In the genomic region with DNA sequence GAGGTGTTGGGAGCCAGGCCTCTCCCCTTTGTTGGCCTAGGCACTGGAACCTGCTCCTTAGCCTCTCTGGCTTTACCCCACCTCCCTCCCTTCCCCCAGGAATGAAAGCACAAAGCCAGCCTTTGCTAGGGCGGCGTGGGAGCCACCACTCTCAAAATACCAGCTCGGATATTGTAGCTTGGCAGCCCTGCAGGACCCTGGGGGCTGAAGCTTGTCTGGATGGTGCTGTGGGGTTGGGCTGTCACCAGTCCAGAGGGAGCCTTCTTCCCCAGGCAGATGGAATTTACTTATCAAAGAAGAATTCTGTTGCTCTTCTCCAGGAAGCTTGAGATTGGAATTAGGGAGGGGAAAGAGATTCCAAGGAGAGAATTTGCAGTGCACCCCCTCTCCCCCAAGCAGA, we compare ENCODE assay signal across 21 cellular contexts. TPM values are rescaled to one million over a fixed set of nuclear protein-coding genes. Genes with fewer than 3 reads are reported as not detected.
A peak's percentile ranks its signal among the peaks of the same experiment; 100 is the strongest.
DNase-seq lines count a peak whose midpoint lies in the region; ATAC-seq and TF ChIP-seq lines count a peak whose summit lies in the region.
"Had no signal": no experiment of that assay in that cellular context is flagged by ENCODE, and none has a peak within 500 bp of the region (broad histone marks: within the 10 kb centered on the region; RNA-seq: fewer than 3 reads in every experiment).

No MANE protein-coding gene starts in this region.

- H3K36me3 ChIP-seq in CD8-positive, alpha-beta memory T cell (ENCODE audit: insufficient read depth, low read length): peaks cover 23% of the 10 kb centered on the region

- no peak overlapping the region for H3K4me3 Mint-ChIP-seq in CD8-positive, alpha-beta memory T cell
- no peak overlapping the region for H3K4me3 Mint-ChIP-seq in stimulated activated effector memory CD8-positive, alpha-beta T cell treated with anti-CD3 and anti-CD28 coated beads, Interleukin-12 subunit alpha, Interleukin-12 subunit beta, amount 100 ng/mL, for 72 hours

- no peak overlapping the region for H3K27ac ChIP-seq in CD8-positive, alpha-beta memory T cell (ENCODE audit: low read depth, low read length)
- 0 out of 2 replicates have a peak overlapping the region, but pooled peaks have one; percentile 11 for H3K27ac ChIP-seq in RWPE1
- H3K27ac ChIP-seq: C4-2B, GM23248 had no signal

- POLR2A ChIA-PET in CD8-positive, alpha-beta memory T cell (lab: Charles Lee): no interaction called here
- POLR2A ChIA-PET in RWPE1 (lab: Yijun Ruan, JAX; ENCODE audit: low non-redundant PET): no interaction called here

- CTCF ChIA-PET in CD8-positive, alpha-beta memory T cell (lab: Charles Lee): interaction anchor here (2.5 to 14.8 kb wide), 2 partner anchors 10 to 22 kb away, joined by 12 to 210 read pairs; partner anchors contain the start of gene TEX264
- CTCF ChIA-PET in RWPE1 (lab: Yijun Ruan, JAX): no interaction called here

- DNase-seq in CD8-positive, alpha-beta memory T cell: no peak
- DNase-seq in RWPE1 (ENCODE audit: low spot score) (no peak), epidermal melanocyte (ENCODE audit: insufficient read length, low spot score) (peak; percentile 43), glomerular visceral epithelial cell (ENCODE audit: extremely low spot score) (no peak), HuH-7 (ENCODE audit: low spot score) (no peak), GM20000 (ENCODE audit: low spot score) (no peak)
- no peak for DNase-seq in stimulated activated effector memory CD8-positive, alpha-beta T cell treated with anti-CD3 and anti-CD28 coated beads, Interleukin-12 subunit alpha, Interleukin-12 subunit beta, amount 100 ng/mL, for 72 hours (ENCODE audit: low spot score in 2 of 2)
- DNase-seq: ACHN, COR-L47, DMS 273 treated with DMSO at 0.1 percent for 48 hours, DND-41, GDM1, GM23248, HCEC 1CT, NCI-H1105, NCI-H1694, NCI-H2081 treated with DMSO at 0.1 percent for 48 hours, SK-N-SH had no signal

- TF ChIP-seq CTCF in RWPE1 (conservative IDR thresholded peaks at IDR 0.05; ENCODE audit: low read depth) (no peak), GM20000 (IDR thresholded peaks at IDR 0.05; ENCODE audit: extremely low read depth, missing control alignments) (no peak)

- H3K9me3 ChIP-seq in CD8-positive, alpha-beta memory T cell (ENCODE audit: low read length): no peaks in the 10 kb centered on the region
- H3K9me3 ChIP-seq: SK-N-SH had no signal

- peaks cover 37 to 74% (median 40%) of the 10 kb centered on the region in 3 donors for H3K4me1 Mint-ChIP-seq in CD8-positive, alpha-beta memory T cell
- peaks cover 44% of the 10 kb centered on the region for H3K4me1 Mint-ChIP-seq in stimulated activated effector memory CD8-positive, alpha-beta T cell treated with anti-CD3 and anti-CD28 coated beads, Interleukin-12 subunit alpha, Interleukin-12 subunit beta, amount 100 ng/mL, for 72 hours

- H3K9me3 Mint-ChIP-seq in CD8-positive, alpha-beta memory T cell: no peaks in the 10 kb centered on the region
- no peaks in the 10 kb centered on the region for H3K9me3 Mint-ChIP-seq in stimulated activated effector memory CD8-positive, alpha-beta T cell treated with anti-CD3 and anti-CD28 coated beads, Interleukin-12 subunit alpha, Interleukin-12 subunit beta, amount 100 ng/mL, for 72 hours

- no peak for ATAC-seq in stimulated activated effector memory CD8-positive, alpha-beta T cell treated with anti-CD3 and anti-CD28 coated beads, Interleukin-12 subunit alpha, Interleukin-12 subunit beta, amount 100 ng/mL, for 72 hours
- ATAC-seq: Panc1 had no signal

- peaks cover 4 to 80% (median 9%) of the 10 kb centered on the region in 3 donors for H3K36me3 Mint-ChIP-seq in CD8-positive, alpha-beta memory T cell
- peaks cover 68% of the 10 kb centered on the region for H3K36me3 Mint-ChIP-seq in stimulated activated effector memory CD8-positive, alpha-beta T cell treated with anti-CD3 and anti-CD28 coated beads, Interleukin-12 subunit alpha, Interleukin-12 subunit beta, amount 100 ng/mL, for 72 hours

- peak overlapping the region in 6 of 8 donors; percentile 17 to 81 (median 46) for H3K27ac Mint-ChIP-seq in CD8-positive, alpha-beta memory T cell
- H3K27ac Mint-ChIP-seq in stimulated activated effector memory CD8-positive, alpha-beta T cell treated with anti-CD3 and anti-CD28 coated beads, Interleukin-12 subunit alpha, Interleukin-12 subunit beta, amount 100 ng/mL, for 72 hours: peak overlapping the region; percentile 90

- no peak overlapping the region for H3K4me3 ChIP-seq in CD8-positive, alpha-beta memory T cell (ENCODE audit: low read length)
- H3K4me3 ChIP-seq: GM23248 had no signal

- H3K4me1 ChIP-seq in CD8-positive, alpha-beta memory T cell (ENCODE audit: insufficient read depth, low read length): peaks cover 42% of the 10 kb centered on the region

- H3K27me3 Mint-ChIP-seq in CD8-positive, alpha-beta memory T cell: peaks cover 0 to 1% of the 10 kb centered on the region in 2 donors

- no peaks in the 10 kb centered on the region for H3K27me3 ChIP-seq in CD8-positive, alpha-beta memory T cell (ENCODE audit: insufficient read depth, low read length, poor library complexity, severe bottlenecking)

RNA-seq across cellular contexts. Expression of gene GRM2, which starts 14.9 kb away (rescaled TPM):
- total RNA-seq in CD8-positive, alpha-beta memory T cell: under 1 TPM; 0.59 to 0.62 TPM
- 0.10 TPM for polyA plus RNA-seq in CD8-positive, alpha-beta memory T cell
- total RNA-seq: LHCN-M2 had no signal
- polyA plus RNA-seq: GM23248 had no signal

RNA-seq across cellular contexts. Expression of gene TEX264, which starts 20.9 kb away (rescaled TPM):
- total RNA-seq in CD8-positive, alpha-beta memory T cell: 10 to 100 TPM; 48.2 to 52.3 TPM
- 110 TPM for polyA plus RNA-seq in CD8-positive, alpha-beta memory T cell
